29 cellular contexts compared by ENCODE assay signal in genomic region chrM:13756-14459, GRCh38.
"Had no signal": no experiment of that assay in that cellular context is flagged by ENCODE, and none has a peak within 500 bp of the region (broad histone marks: within the 10 kb centered on the region; RNA-seq: fewer than 3 reads in every experiment).

No MANE protein-coding gene starts in this region.

- H3K27ac ChIP-seq: ascending aorta, cardiac muscle cell, VCaP had no signal

- H3K36me3 ChIP-seq: ascending aorta, cardiac muscle cell had no signal

- H3K9me3 ChIP-seq: ascending aorta had no signal

- H3K4me1 ChIP-seq: ascending aorta had no signal

- DNase-seq: activated B cell treated with CpG ODN at 0.5 μM for 24 hours; activated CD4-positive, alpha-beta memory T cell treated with anti-CD3 and anti-CD28 coated beads for 36 hours; activated CD4-positive, alpha-beta T cell treated with anti-CD3 and anti-CD28 coated beads for 4 hours; activated CD4-positive, alpha-beta T cell treated with anti-CD3 and anti-CD28 coated beads, Interleukin-2, amount 10 ng/mL, durations not matched to agents 24 days and 14 days; activated CD4-positive, alpha-beta T cell treated with anti-CD3 and anti-CD28 coated beads, Interleukin-2, amount 50 U/mL, for 1 hour; activated CD4-positive, alpha-beta T cell treated with anti-CD3 and anti-CD28 coated beads, Interleukin-2, amount 50 U/mL, for 4 hours; activated CD4-positive, CD25-positive, alpha-beta regulatory T cell treated with anti-CD3 and anti-CD28 coated beads, Interleukin-2, amount 50 U/mL, for 72 hours; activated CD8-positive, alpha-beta memory T cell treated with anti-CD3 and anti-CD28 coated beads, Interleukin-2, amount 50 U/mL, for 4 hours; activated CD8-positive, alpha-beta T cell treated with anti-CD3 and anti-CD28 coated beads for 36 hours; activated effector memory CD4-positive, alpha-beta T cell treated with Interleukin-2 at 50 U/mL for 16 hours; activated gamma-delta T cell; activated naive CD4-positive, alpha-beta T cell treated with anti-CD3 and anti-CD28 coated beads, Interleukin-2, amount 10 ng/mL, durations not matched to agents 7 days and 5 days; activated naive CD4-positive, alpha-beta T cell treated with Interleukin-2 at 50 U/mL for 16 hours; activated naive CD8-positive, alpha-beta T cell treated with anti-CD3 and anti-CD28 coated beads, Interleukin-2, amount 10 ng/mL, durations not matched to agents 7 days and 5 days; activated naive CD8-positive, alpha-beta T cell treated with anti-CD3 and anti-CD28 coated beads, Interleukin-2, amount 50 U/mL, for 24 hours; activated T-cell treated with anti-CD3 and anti-CD28 coated beads for 4 hours; activated T-cell treated with anti-CD3 and anti-CD28 coated beads, Interleukin-2, amount 50 U/mL, for 1 hour; activated T-cell treated with anti-CD3 and anti-CD28 coated beads, Interleukin-2, amount 50 U/mL, for 4 hours; amygdala; anterior cingulate cortex; caudate nucleus; cerebellar nuclear complex; T-helper 2 cell; T-helper 9 cell had no signal

- H3K4me3 ChIP-seq: ascending aorta, cardiac muscle cell had no signal

- H3K27me3 ChIP-seq: ascending aorta, cardiac muscle cell had no signal

- FAIRE-seq: bronchial epithelial cell, TTC549 had no signal

- ATAC-seq: activated CD8-positive, alpha-beta T cell treated with anti-CD3 and anti-CD28 coated beads for 36 hours; activated naive CD8-positive, alpha-beta T cell treated with anti-CD3 and anti-CD28 coated beads, Interleukin-2, amount 50 U/mL, for 24 hours; activated T-cell treated with anti-CD3 and anti-CD28 coated beads, Interleukin-2, amount 50 U/mL, for 4 hours had no signal
